30 cellular contexts compared by ENCODE assay signal in the genomic region with DNA sequence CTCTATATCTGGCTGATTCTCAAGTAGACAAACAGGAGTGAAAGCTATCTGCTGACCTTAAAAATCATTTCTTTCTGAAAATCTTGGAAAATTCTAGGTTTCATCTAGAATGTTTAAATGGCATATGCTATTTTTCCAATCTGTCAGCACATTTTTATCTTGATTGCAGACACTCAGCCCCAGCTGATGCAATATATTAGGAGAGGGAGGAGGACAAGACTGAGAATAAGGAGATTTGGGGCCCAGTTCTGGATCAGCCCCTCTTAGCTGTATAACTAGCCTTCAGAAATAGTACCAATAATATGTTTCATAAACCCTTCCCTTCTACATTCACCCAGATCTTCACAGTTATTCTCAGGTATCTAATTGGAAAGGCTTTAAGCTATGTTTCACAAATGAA.
"Had no signal": no experiment of that assay in that cellular context is flagged by ENCODE, and none has a peak within 500 bp of the region (broad histone marks: within the 10 kb centered on the region; RNA-seq: fewer than 3 reads in every experiment).

No MANE protein-coding gene starts in this region.

- H3K9me3 Mint-ChIP-seq: activated T-cell treated with anti-CD3 and anti-CD28 coated beads, Interleukin-2, amount 50 U/mL, for 72 hours; neural crest cell had no signal

- H3K36me3 ChIP-seq: brain microvascular endothelial cell, gastrocnemius medialis, pancreas, suprapubic skin, upper lobe of right lung had no signal

- H3K4me3 ChIP-seq: ascending aorta, esophagus muscularis mucosa, gastrocnemius medialis, hepatocyte, pancreas, psoas muscle, smooth muscle cell, suprapubic skin, tibial artery, upper lobe of right lung had no signal

- H3K4me3 Mint-ChIP-seq: activated T-cell treated with anti-CD3 and anti-CD28 coated beads, Interleukin-2, amount 50 U/mL, for 72 hours; naive thymus-derived CD4-positive, alpha-beta T cell; neural crest cell had no signal

- H3K4me1 ChIP-seq: gastrocnemius medialis, pancreas, psoas muscle, suprapubic skin, upper lobe of right lung had no signal

- H3K27me3 Mint-ChIP-seq: naive thymus-derived CD4-positive, alpha-beta T cell had no signal

- DNase-seq: activated CD4-positive, alpha-beta T cell treated with anti-CD3 and anti-CD28 coated beads for 4 hours; activated CD4-positive, alpha-beta T cell treated with anti-CD3 and anti-CD28 coated beads, Interleukin-2, amount 50 U/mL, for 4 hours; activated naive CD4-positive, alpha-beta T cell; activated T-cell treated with anti-CD3 and anti-CD28 coated beads for 4 hours; activated T-cell treated with anti-CD3 and anti-CD28 coated beads, Interleukin-2, amount 50 U/mL, for 72 hours; brain microvascular endothelial cell; dermis blood vessel endothelial cell; effector CD4-positive, alpha-beta T cell; gastrocnemius medialis; left cardiac atrium; mammary epithelial cell; midbrain; naive thymus-derived CD4-positive, alpha-beta T cell; nucleus accumbens; pancreas; psoas muscle; stimulated activated CD4-positive, alpha-beta T cell treated with anti-CD3 and anti-CD28 coated beads, Interleukin-1b, Interleukin-23, amount 100 ng/mL, for 48 hours; stimulated activated naive CD4-positive, alpha-beta T cell; tibial artery; upper lobe of right lung had no signal

- ATAC-seq: activated naive CD4-positive, alpha-beta T cell treated with anti-CD3 and anti-CD28 coated beads, Interleukin-2, amount 50 U/mL, for 72 hours; activated T-cell treated with anti-CD3 and anti-CD28 coated beads, Interleukin-2, amount 50 U/mL, for 72 hours; gastrocnemius medialis; left cardiac atrium; naive thymus-derived CD4-positive, alpha-beta T cell; pancreas; psoas muscle; upper lobe of right lung had no signal

- H3K79me2 ChIP-seq: hepatocyte had no signal

- H3K36me3 Mint-ChIP-seq: activated naive CD4-positive, alpha-beta T cell treated with anti-CD3 and anti-CD28 coated beads, Interleukin-2, amount 50 U/mL, for 72 hours; naive thymus-derived CD4-positive, alpha-beta T cell had no signal

- H3K4me1 Mint-ChIP-seq: naive thymus-derived CD4-positive, alpha-beta T cell; neural crest cell had no signal

- H3K27ac ChIP-seq: brain microvascular endothelial cell, esophagus muscularis mucosa, gastrocnemius medialis, hepatocyte, pancreas, psoas muscle, suprapubic skin, tibial artery, upper lobe of right lung, VCaP had no signal

- H3K27me3 ChIP-seq: ascending aorta, brain microvascular endothelial cell, esophagus muscularis mucosa, gastrocnemius medialis, hepatocyte, pancreas, suprapubic skin, tibial artery, upper lobe of right lung had no signal

- FAIRE-seq: keratinocyte, pancreas, TTC549 had no signal

- H3K9me3 ChIP-seq: ascending aorta, esophagus muscularis mucosa, gastrocnemius medialis, pancreas, psoas muscle, suprapubic skin, tibial artery, upper lobe of right lung had no signal

- H3K4me2 ChIP-seq: hepatocyte, smooth muscle cell had no signal

- H3K27ac Mint-ChIP-seq: activated naive CD4-positive, alpha-beta T cell treated with anti-CD3 and anti-CD28 coated beads, Interleukin-2, amount 50 U/mL, for 72 hours; activated T-cell treated with anti-CD3 and anti-CD28 coated beads, Interleukin-2, amount 50 U/mL, for 72 hours; naive thymus-derived CD4-positive, alpha-beta T cell had no signal

- H2AFZ ChIP-seq: hepatocyte had no signal
